Comparison of ENCODE assay signal across 22 cellular contexts in genomic region chr7:98178762-98179490, GRCh38. TPM values are rescaled to one million over a fixed set of nuclear protein-coding genes. Genes with fewer than 3 reads are reported as not detected.
DNase-seq lines count a peak whose midpoint lies in the region; ATAC-seq and TF ChIP-seq lines count a peak whose summit lies in the region.
"Had no signal": no experiment of that assay in that cellular context is flagged by ENCODE, and none has a peak within 500 bp of the region (broad histone marks: within the 10 kb centered on the region; RNA-seq: fewer than 3 reads in every experiment).

No MANE protein-coding gene starts in this region.

- H2AK9ac ChIP-seq in IMR-90 (replicated peaks; ENCODE audit: low read depth, low read length, poor library complexity), result no peak overlapping the region

- H2AFZ ChIP-seq in IMR-90 (replicated peaks; ENCODE audit: low read length, poor library complexity), result peak overlapping the region; percentile 13
- H2AFZ ChIP-seq: parathyroid adenoma had no signal

- no peak overlapping the region for H3K4ac ChIP-seq in IMR-90 (ENCODE audit: low read depth, low read length)

- H3K27me3 Mint-ChIP-seq in endodermal cell (ENCODE audit: insufficient read depth) (no peaks in the 10 kb centered on the region), osteocyte (ENCODE audit: unreplicated experiment) (no peaks in the 10 kb centered on the region)
- H3K27me3 Mint-ChIP-seq: memory B cell, naive B cell had no signal

- no peak overlapping the region for H3K4me2 ChIP-seq in IMR-90 (ENCODE audit: low read depth, low read length)

- H3K4me3 Mint-ChIP-seq in endodermal cell (no peak overlapping the region), osteocyte (ENCODE audit: unreplicated experiment) (no peak overlapping the region)
- H3K4me3 Mint-ChIP-seq: activated T-cell treated with anti-CD3 and anti-CD28 coated beads, Interleukin-2, amount 50 U/mL, for 72 hours; immature natural killer cell; memory B cell; naive B cell; stimulated activated effector memory CD8-positive, alpha-beta T cell treated with anti-CD3 and anti-CD28 coated beads, Interleukin-12 subunit alpha, Interleukin-12 subunit beta, amount 100 ng/mL, for 72 hours had no signal

- BruUV-seq in IMR-90 (replicated peaks; lab: Mats Ljungman, UMichigan), result no TSS peak

- CTCF ChIA-PET in IMR-90 (lab: Yijun Ruan, JAX), result interaction anchor here (1.9 kb wide), 1 partner anchor 10 kb away, joined by 4 read pairs; no protein-coding TSS in a partner anchor

- TF ChIP-seq CTCF in IMR-90 (conservative IDR thresholded peaks at IDR 0.05; ENCODE audit: low read depth, low read length) (no peak), endodermal cell (conservative IDR thresholded peaks at IDR 0.05) (peak; percentile 11), osteocyte (IDR thresholded peaks at IDR 0.05) (no peak)

- no peak overlapping the region for H2BK5ac ChIP-seq in IMR-90 (ENCODE audit: low read depth, low read length, poor library complexity, severe bottlenecking)

- H3K9me1 ChIP-seq in IMR-90 (ENCODE audit: insufficient read depth, low read length), result peaks cover 6% of the 10 kb centered on the region; the same call in 1 of the 2 replicates

- no peak overlapping the region for H3K4me3 ChIP-seq in IMR-90 (ENCODE audit: insufficient read depth, low read depth, low read length)
- H3K4me3 ChIP-seq in endodermal cell (ENCODE audit: low read length), result no peak overlapping the region
- H3K4me3 ChIP-seq: thoracic aorta had no signal

- no peak overlapping the region for H3K23ac ChIP-seq in IMR-90 (ENCODE audit: low read depth, low read length)

- H3K36me3 ChIP-seq in IMR-90 (ENCODE audit: control insufficient read depth, insufficient read depth, low read length) (peaks cover 7% of the 10 kb centered on the region; the same call in 1 of the 2 replicates), endodermal cell (ENCODE audit: control insufficient read depth, insufficient read depth, low read length) (peaks cover 16% of the 10 kb centered on the region)

- intact Hi-C loops in IMR-90 (cut with micrococcal nuclease), result no loop called here

- POLR2A ChIA-PET in IMR-90 (lab: Charles Lee; ENCODE audit: unreplicated experiment), result no interaction called here

- peaks cover 7% of the 10 kb centered on the region for H3K4me1 Mint-ChIP-seq in endodermal cell
- peaks cover 20% of the 10 kb centered on the region for H3K4me1 Mint-ChIP-seq in osteocyte (ENCODE audit: unreplicated experiment)
- H3K4me1 Mint-ChIP-seq: immature natural killer cell; memory B cell; naive B cell; stimulated activated effector memory CD8-positive, alpha-beta T cell treated with anti-CD3 and anti-CD28 coated beads, Interleukin-12 subunit alpha, Interleukin-12 subunit beta, amount 100 ng/mL, for 72 hours had no signal

- in situ Hi-C loops in IMR-90 (cut with MboI; ENCODE audit: low sequenced_read_pairs), result no loop called here

- no peak overlapping the region for H4K91ac ChIP-seq in IMR-90 (ENCODE audit: insufficient read depth, low read depth, low read length)

- no peaks in the 10 kb centered on the region for H3K9me3 Mint-ChIP-seq in endodermal cell
- no peaks in the 10 kb centered on the region for H3K9me3 Mint-ChIP-seq in osteocyte (ENCODE audit: unreplicated experiment)
- H3K9me3 Mint-ChIP-seq: activated T-cell treated with anti-CD3 and anti-CD28 coated beads, Interleukin-2, amount 50 U/mL, for 72 hours; immature natural killer cell; memory B cell; stimulated activated effector memory CD8-positive, alpha-beta T cell treated with anti-CD3 and anti-CD28 coated beads, Interleukin-12 subunit alpha, Interleukin-12 subunit beta, amount 100 ng/mL, for 72 hours had no signal

- H2AK5ac ChIP-seq in IMR-90 (ENCODE audit: low read depth, low read length), result no peak overlapping the region

- H3K79me1 ChIP-seq in IMR-90 (ENCODE audit: low read depth in 1 of 2, low read length in 2 of 2), result no peaks in the 10 kb centered on the region

- TF ChIP-seq POLR2A in IMR-90 (IDR thresholded peaks at IDR 0.05; ENCODE audit: low read depth, low read length), result no peak

- H4K20me1 ChIP-seq in IMR-90 (ENCODE audit: insufficient read depth, low read length), result no peaks in the 10 kb centered on the region

- no peak overlapping the region for H2BK20ac ChIP-seq in IMR-90 (ENCODE audit: low read depth, low read length)

- no peak overlapping the region for H2BK15ac ChIP-seq in IMR-90 (ENCODE audit: low read depth, low read length)

- H2BK120ac ChIP-seq in IMR-90 (ENCODE audit: low read depth, low read length), result no peak overlapping the region

- no peak overlapping the region for H3K27ac ChIP-seq in IMR-90 (ENCODE audit: insufficient read depth, low read length)
- no peak overlapping the region for H3K27ac ChIP-seq in endodermal cell (ENCODE audit: low read depth, low read length)
- H3K27ac ChIP-seq: parathyroid adenoma, thoracic aorta had no signal

- H3K9me3 ChIP-seq in IMR-90 (ENCODE audit: control insufficient read depth, insufficient read depth, low read length) (no peaks in the 10 kb centered on the region), endodermal cell (ENCODE audit: control insufficient read depth, low read length) (no peaks in the 10 kb centered on the region)
- H3K9me3 ChIP-seq: thoracic aorta had no signal

- H3K56ac ChIP-seq in IMR-90 (ENCODE audit: extremely low read depth, insufficient read depth, low read length), result no peak overlapping the region

- no peak overlapping the region for H4K5ac ChIP-seq in IMR-90 (ENCODE audit: low read depth, low read length)

- H3K9ac ChIP-seq in IMR-90 (ENCODE audit: low read depth, low read length), result no peak overlapping the region
- H3K9ac ChIP-seq in endodermal cell (ENCODE audit: extremely low read depth, low read length, poor library complexity, severe bottlenecking), result no peak overlapping the region
- H3K9ac ChIP-seq: parathyroid adenoma had no signal

- H3K4me1 ChIP-seq in IMR-90 (ENCODE audit: control insufficient read depth, insufficient read depth, low read length) (no peaks in the 10 kb centered on the region; the same call in 1 of the 2 replicates), endodermal cell (ENCODE audit: control insufficient read depth, insufficient read depth, low read length) (no peaks in the 10 kb centered on the region)
- H3K4me1 ChIP-seq: parathyroid adenoma had no signal

- H3K18ac ChIP-seq in IMR-90 (ENCODE audit: low read depth, low read length), result no peak overlapping the region

- no peak overlapping the region for H3K14ac ChIP-seq in IMR-90 (replicated peaks; ENCODE audit: low read depth, low read length)

- H4K8ac ChIP-seq in IMR-90 (ENCODE audit: low read depth in 2 of 2, low read length in 2 of 2), result no peak overlapping the region

- dilution Hi-C loops in IMR-90 (cut with HindIII; ENCODE audit: low sequenced_read_pairs, unreplicated experiment), result no loop called here

- 73% methylated on average over 2 of the region's 10 CpGs; no CpG with 5 or more reads in 1 of the 2 experiments for WGBS in IMR-90 (ENCODE audit: extremely low coverage in 2 of 2, insufficient read length in 1 of 2), 2 experiments
- 86 to 89% methylated on average over 9 to 10 of the region's 10 CpGs for WGBS in endodermal cell (ENCODE audit: insufficient coverage in 1 of 2, insufficient read length in 1 of 2), 2 experiments

- TF ChIP-seq RAD21 in IMR-90 (IDR thresholded peaks at IDR 0.05; ENCODE audit: low read length), result no peak

- ATAC-seq in IMR-90 (ENCODE audit: low read depth), result no peak; the same call in 1 of the 2 replicates
- ATAC-seq: activated T-cell treated with anti-CD3 and anti-CD28 coated beads, Interleukin-2, amount 50 U/mL, for 72 hours; stimulated activated effector memory CD8-positive, alpha-beta T cell treated with anti-CD3 and anti-CD28 coated beads, Interleukin-12 subunit alpha, Interleukin-12 subunit beta, amount 100 ng/mL, for 72 hours had no signal

- H3K27me3 ChIP-seq in IMR-90 (ENCODE audit: control insufficient read depth, insufficient read depth, low read length), result no peaks in the 10 kb centered on the region
- no peaks in the 10 kb centered on the region for H3K27me3 ChIP-seq in endodermal cell (ENCODE audit: control insufficient read depth, insufficient read depth, low read length, poor library complexity, severe bottlenecking)

- peak; percentile 62 for DNase-seq in EH (ENCODE audit: low read depth)
- DNase-seq in IMR-90, result no peak
- DNase-seq in endodermal cell, result no peak
- no peak for DNase-seq in osteocyte (ENCODE audit: extremely low spot score, unreplicated experiment)
- DNase-seq in HUDEP-2 (lab: John Stamatoyannopoulos, UW; ENCODE audit: unreplicated experiment in 76 of 76), result no peak
- no peak for DNase-seq in central memory CD4-positive, alpha-beta T cell
- no peak for DNase-seq in NCI-H1694 (lab: John Stamatoyannopoulos, UW)
- DNase-seq in GOT3 (lab: John Stamatoyannopoulos, UW), result no peak
- DNase-seq: activated CD4-positive, CD25-positive, alpha-beta regulatory T cell treated with anti-CD3 and anti-CD28 coated beads, Interleukin-2, amount 50 U/mL, for 72 hours; activated naive CD4-positive, alpha-beta T cell treated with anti-CD3 and anti-CD28 coated beads, Interleukin-2, amount 50 U/mL, for 16 hours; activated T-cell treated with anti-CD3 and anti-CD28 coated beads, Interleukin-2, amount 50 U/mL, for 72 hours; aorta; immature natural killer cell; naive B cell; NCI-H1092 treated with DMSO at 0.1 percent for 48 hours; NCI-H524; T1000 had no signal

- H3K36me3 Mint-ChIP-seq in endodermal cell (ENCODE audit: low read depth) (peaks cover 18% of the 10 kb centered on the region), osteocyte (ENCODE audit: unreplicated experiment) (peaks cover 17% of the 10 kb centered on the region)
- H3K36me3 Mint-ChIP-seq: stimulated activated effector memory CD8-positive, alpha-beta T cell treated with anti-CD3 and anti-CD28 coated beads, Interleukin-12 subunit alpha, Interleukin-12 subunit beta, amount 100 ng/mL, for 72 hours had no signal

- no peak overlapping the region for H3K27ac Mint-ChIP-seq in endodermal cell
- peak overlapping the region; percentile 38 for H3K27ac Mint-ChIP-seq in osteocyte (ENCODE audit: unreplicated experiment)
- H3K27ac Mint-ChIP-seq: activated T-cell treated with anti-CD3 and anti-CD28 coated beads, Interleukin-2, amount 50 U/mL, for 72 hours; immature natural killer cell; memory B cell; naive B cell; stimulated activated effector memory CD8-positive, alpha-beta T cell treated with anti-CD3 and anti-CD28 coated beads, Interleukin-12 subunit alpha, Interleukin-12 subunit beta, amount 100 ng/mL, for 72 hours had no signal

TF ChIP-seq in IMR-90, 13 proteins besides CTCF, POLR2A, EP300 and RAD21 (continues in another document):
- TF ChIP-seq RCOR1 (IDR thresholded peaks at IDR 0.05; ENCODE audit: insufficient replicate concordance, low read length) (no peak), CHD1 (IDR thresholded peaks at IDR 0.05; ENCODE audit: low read depth, low read length) (no peak), RFX5 (IDR thresholded peaks at IDR 0.05; ENCODE audit: low read depth, low read length) (no peak), MAZ (IDR thresholded peaks at IDR 0.05; ENCODE audit: borderline replicate concordance, low read depth, low read length) (no peak)

RNA-seq across cellular contexts. Expression of gene BHLHA15, which starts 32.3 kb away (rescaled TPM):
- total RNA-seq in IMR-90 (2012; rRNA removed) (not detected in 2 replicates), endodermal cell (under 1 TPM; 0.86 to 0.95 TPM), osteocyte (not detected in 2 replicates)
- polyA plus RNA-seq in IMR-90 (2012; rRNA removed), result not detected in 2 replicates
- polyA plus RNA-seq in IMR-90 (2012; cell fraction: cytosol; rRNA removed), result 0.11 and 0.22 TPM in 2 replicates
- polyA plus RNA-seq in IMR-90 (2012; cell fraction: nucleus; rRNA removed; ENCODE audit: low replicate concordance), result 0.27 TPM in 1 of 2 replicates, not detected in the other
- polyA plus RNA-seq in endodermal cell (2013, experiment 1 of 2), result not detected
- not detected for polyA plus RNA-seq in endodermal cell (2013, experiment 2 of 2)
- total RNA-seq: aorta, LHCN-M2, thoracic aorta had no signal
- polyA plus RNA-seq: immature natural killer cell had no signal
